Comparison of ENCODE assay signal across 17 cellular contexts in genomic region chr10:43701295-43701694, GRCh38. TPM values are rescaled to one million over a fixed set of nuclear protein-coding genes. Genes with fewer than 3 reads are reported as not detected.
DNase-seq lines count a peak whose midpoint lies in the region; ATAC-seq and TF ChIP-seq lines count a peak whose summit lies in the region.
"Had no signal": no experiment of that assay in that cellular context is flagged by ENCODE, and none has a peak within 500 bp of the region (broad histone marks: within the 10 kb centered on the region; RNA-seq: fewer than 3 reads in every experiment).

No MANE protein-coding gene starts in this region.

- intact Hi-C loops in heart right ventricle (cut with DNase I), result no loop called here
- intact Hi-C loops in spleen (cut with DNase I; ENCODE audit: low total_unique reads), result no loop called here

- H3K27ac ChIP-seq in right atrium auricular region (no peak overlapping the region), heart right ventricle (no peak overlapping the region), spleen (no peak overlapping the region)
- H3K27ac ChIP-seq: 22Rv1, A549, C4-2B had no signal

- H3K9me3 ChIP-seq in right atrium auricular region (no peaks in the 10 kb centered on the region), heart right ventricle (no peaks in the 10 kb centered on the region), spleen (no peaks in the 10 kb centered on the region)
- H3K9me3 ChIP-seq: A549, Caco-2 had no signal

- no peak for TF ChIP-seq CTCF in right atrium auricular region (IDR thresholded peaks at IDR 0.05)
- no peak for TF ChIP-seq CTCF in heart right ventricle (IDR thresholded peaks at IDR 0.05)
- TF ChIP-seq CTCF in spleen (IDR thresholded peaks at IDR 0.05 in 8 of 11, conservative IDR thresholded peaks at IDR 0.05 in 3 of 11), result no peak

- H3K4me1 ChIP-seq in right atrium auricular region (peaks cover 0 to 25% of the 10 kb centered on the region in 2 donors), heart right ventricle (peaks cover 10 to 80% (median 49%) of the 10 kb centered on the region in 9 donors), spleen (peaks cover 3 to 33% (median 13%) of the 10 kb centered on the region in 6 donors)
- H3K4me1 ChIP-seq: A549, Caco-2 had no signal

- H3K27me3 ChIP-seq in right atrium auricular region (no peaks in the 10 kb centered on the region), heart right ventricle (no peaks in the 10 kb centered on the region), spleen (replicated peaks in 1 of 7) (peaks cover 0 to 18% (median 0%) of the 10 kb centered on the region in 7 donors)

- 98 to 99% methylated on average over 7 of the region's 7 CpGs for WGBS in heart right ventricle, 2 donors
- 89 to 98% (median 95%) methylated on average over 7 of the region's 7 CpGs for WGBS in spleen, 5 donors

- TF ChIP-seq POLR2A in spleen (IDR thresholded peaks at IDR 0.05), result no peak

- DNase-seq in right atrium auricular region (ENCODE audit: low spot score), result peak; percentile 34
- no peak for DNase-seq in heart right ventricle
- peak; percentile 54 for DNase-seq in islet precursor cell
- DNase-seq in spleen, result peak; percentile 67
- no peak for DNase-seq in activated CD4-positive, alpha-beta T cell treated with anti-CD3 and anti-CD28 coated beads for 48 hours
- no peak for DNase-seq in activated CD4-positive, alpha-beta T cell treated with anti-CD3 and anti-CD28 coated beads, Interleukin-2, amount 50 U/mL, for 48 hours
- DNase-seq in NCI-H524 (lab: John Stamatoyannopoulos, UW), result no peak
- DNase-seq: AML-193; Caco-2; CD4-positive, alpha-beta T cell; HFFc6 had no signal

- no peak overlapping the region for H3K4me3 ChIP-seq in right atrium auricular region
- no peak overlapping the region for H3K4me3 ChIP-seq in heart right ventricle
- H3K4me3 ChIP-seq in spleen, result no peak overlapping the region
- H3K4me3 ChIP-seq: A549, GM23338 had no signal

- H3K36me3 ChIP-seq in right atrium auricular region (no peaks in the 10 kb centered on the region), heart right ventricle (no peaks in the 10 kb centered on the region), spleen (no peaks in the 10 kb centered on the region)

- no peak for ATAC-seq in heart right ventricle
- ATAC-seq: A549, GM23338, HCT116, HepG2 had no signal

RNA-seq across cellular contexts. Expression of gene ZNF32, which starts 52.6 kb away (rescaled TPM):
- 10 to 100 TPM; 56.1 to 56.5 TPM for total RNA-seq in right atrium auricular region
- total RNA-seq in heart right ventricle, result 10 to 100 TPM; 34.4 to 52.3 (median 41.6) TPM
- 10 to 100 TPM; 44.9 to 73.8 TPM for polyA plus RNA-seq in heart right ventricle
- 10 to 100 TPM; 26.3 to 42.4 (median 29.7) TPM for total RNA-seq in spleen
- polyA plus RNA-seq in spleen, result 10 to 100 TPM; 60.9 to 68.8 (median 63.6) TPM

Comparison
In these comparisons a context has a peak if more than half of its experiments do, and no peak if none do; other contexts are left out.
1. DNase-seq: peak in right atrium auricular region (single experiment), islet precursor cell (single experiment) and spleen (single experiment); none in heart right ventricle (0 of 2), activated CD4-positive, alpha-beta T cell treated with anti-CD3 and anti-CD28 coated beads for 48 hours (single experiment), activated CD4-positive, alpha-beta T cell treated with anti-CD3 and anti-CD28 coated beads, Interleukin-2, amount 50 U/mL, for 48 hours (0 of 2) and NCI-H524 (0 of 2).